In the genomic region with DNA sequence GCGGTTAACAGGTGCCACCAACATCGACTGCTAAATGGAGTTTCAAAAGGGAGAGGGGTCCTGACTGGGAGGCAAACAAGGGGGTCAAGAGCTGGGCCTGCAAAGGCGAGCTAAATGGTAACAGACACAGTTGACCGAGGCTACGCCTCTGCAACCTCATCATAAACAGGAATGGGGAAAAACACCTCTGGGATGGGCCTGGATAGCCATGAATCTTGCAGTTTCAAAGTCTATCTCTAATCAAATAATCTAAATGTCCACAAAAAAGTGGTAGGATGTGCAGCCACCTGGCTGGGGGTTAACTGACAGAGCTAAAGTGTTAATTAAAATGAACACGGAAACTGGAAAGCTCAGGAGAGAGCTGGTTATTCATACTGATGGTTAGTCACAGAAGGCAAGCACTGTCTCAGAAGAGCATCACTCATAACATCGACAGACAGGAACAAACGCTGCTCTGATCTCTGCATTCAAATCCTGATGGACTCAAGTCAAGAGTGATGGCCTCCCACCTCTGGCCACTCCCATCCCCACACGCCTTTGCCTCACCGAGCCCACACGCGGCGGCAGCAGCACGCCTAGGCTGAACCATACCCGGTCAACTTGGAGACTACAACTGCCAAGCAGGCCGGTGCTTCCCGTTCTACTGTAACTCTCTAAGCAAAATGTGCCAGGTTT, we compare ENCODE assay signal across 1 cellular context.
TF ChIP-seq lines count a peak whose summit lies in the region.

No MANE protein-coding gene starts in this region.

TF ChIP-seq in IMR-90, 13 proteins besides CTCF, POLR2A, EP300 and RAD21 (continued from another document):
- TF ChIP-seq MAZ (IDR thresholded peaks at IDR 0.05; ENCODE audit: borderline replicate concordance, low read depth, low read length) (no peak), MAFK (IDR thresholded peaks at IDR 0.05; ENCODE audit: low read depth, low read length) (no peak)
